In the genomic region with DNA sequence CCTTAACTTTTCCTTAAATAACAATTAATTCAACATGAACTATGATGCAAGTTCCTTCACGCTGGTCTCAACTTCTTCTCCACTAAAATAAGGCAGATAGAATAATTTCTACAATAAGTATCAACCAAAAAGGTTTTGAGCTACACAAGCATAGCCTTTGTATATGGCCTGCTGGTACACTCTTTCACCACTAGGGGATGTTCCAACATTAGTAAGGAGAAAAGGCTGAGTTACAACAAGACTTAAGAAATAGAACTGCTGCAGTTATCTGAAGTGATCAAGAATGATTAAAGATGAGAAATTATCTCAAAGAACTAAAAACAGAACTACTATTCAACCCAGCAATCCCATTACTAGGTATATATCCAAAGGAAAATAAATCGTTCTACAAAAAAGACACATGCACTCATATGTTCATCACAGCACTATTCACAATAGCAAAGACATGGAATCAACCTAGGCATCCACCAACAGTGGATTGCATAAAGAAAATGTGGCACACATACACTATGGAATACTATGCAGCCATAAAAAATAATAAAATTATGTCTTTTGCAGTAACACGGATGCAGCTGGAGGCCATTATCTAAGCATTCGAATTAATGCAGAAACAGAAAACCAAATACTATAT, we compare ENCODE assay signal across 8 cellular contexts. TPM values are rescaled to one million over a fixed set of nuclear protein-coding genes. Genes with fewer than 3 reads are reported as not detected.
DNase-seq lines count a peak whose midpoint lies in the region; ATAC-seq, FAIRE-seq and TF ChIP-seq lines count a peak whose summit lies in the region.

No MANE protein-coding gene starts in this region.

- H3K4me3 Mint-ChIP-seq in brain, result no peak overlapping the region

- no peaks in the 10 kb centered on the region for H3K9me3 Mint-ChIP-seq in brain

- no peak overlapping the region for H3K4me3 ChIP-seq in kidney (ENCODE audit: low read length in 2 of 2)

- DNase-seq in COR-L47 (lab: John Stamatoyannopoulos, UW) (peak; percentile 51), NCI-H748 treated with DMSO at 0.1 percent for 48 hours (lab: John Stamatoyannopoulos, UW) (peak; percentile 16), kidney (no peak), superior temporal gyrus (ENCODE audit: extremely low spot score) (peak; percentile 90)
- DNase-seq in activated CD4-positive, alpha-beta T cell treated with anti-CD3 and anti-CD28 coated beads, Interleukin-2, amount 50 U/mL, for 1 hour, result no peak

- peaks cover 22% of the 10 kb centered on the region for H3K4me1 Mint-ChIP-seq in brain

- H3K36me3 Mint-ChIP-seq in brain, result no peaks in the 10 kb centered on the region

- no peaks in the 10 kb centered on the region for H3K36me3 ChIP-seq in kidney (ENCODE audit: control insufficient read depth in 1 of 2, insufficient read depth in 2 of 2, low read length in 2 of 2)

- FAIRE-seq in kidney (lab: Jason Lieb, UNC), result peak; percentile 15

- H3K9me3 ChIP-seq in kidney (ENCODE audit: control insufficient read depth in 1 of 2, low read length in 2 of 2), result no peaks in the 10 kb centered on the region

- H3K27ac Mint-ChIP-seq in brain, result peak overlapping the region in 2 of 5 experiments; percentile 21 to 35

- TF ChIP-seq CTCF in brain (conservative IDR thresholded peaks at IDR 0.05) (peak; percentile 82 to 86), kidney (IDR thresholded peaks at IDR 0.05; ENCODE audit: borderline replicate concordance, extremely low read depth, insufficient read depth) (peak; percentile 97)

- ATAC-seq in GM18870 (IDR thresholded peaks at IDR 0.05; ENCODE audit: unreplicated experiment), result peak; percentile 68
- peak; percentile 91 for ATAC-seq in HG03354 (IDR thresholded peaks at IDR 0.05; ENCODE audit: poor library complexity, severe bottlenecking, unreplicated experiment)

- intact Hi-C loops in kidney (cut with DNase I), result no loop called here

- no peak overlapping the region for H3K9ac ChIP-seq in kidney (ENCODE audit: low read length in 2 of 2)

- no peaks in the 10 kb centered on the region for H3K27me3 Mint-ChIP-seq in brain

- H3K4me1 ChIP-seq in kidney (ENCODE audit: control insufficient read depth in 1 of 2, insufficient read depth in 1 of 2, low read depth in 1 of 2, low read length in 2 of 2), result peaks cover 5 to 10% of the 10 kb centered on the region in 2 donors

- no peak overlapping the region for H3K27ac ChIP-seq in kidney (ENCODE audit: low read depth in 2 of 2, low read length in 2 of 2)

RNA-seq across cellular contexts. Expression of gene ATP13A3, which starts 14.4 kb away (rescaled TPM):
- 11.3 TPM for polyA plus RNA-seq in brain (ENCODE audit: insufficient read depth, low read depth, low replicate concordance)
- total RNA-seq in kidney, result 103 TPM
- polyA plus RNA-seq in kidney (ENCODE audit: insufficient read depth, low read depth, low replicate concordance), result 15.3 TPM

Comparison
In these comparisons a context has a peak if more than half of its experiments do, and no peak if none do; other contexts are left out.
1. DNase-seq: peak in COR-L47 (single experiment), NCI-H748 treated with DMSO at 0.1 percent for 48 hours (single experiment) and superior temporal gyrus (single experiment); none in kidney (single experiment) and activated CD4-positive, alpha-beta T cell treated with anti-CD3 and anti-CD28 coated beads, Interleukin-2, amount 50 U/mL, for 1 hour (single experiment).